ENCODE assay signal across 29 cellular contexts in genomic region chr11:124870430-124870829, GRCh38. TPM values are rescaled to one million over a fixed set of nuclear protein-coding genes. Genes with fewer than 3 reads are reported as not detected.
"Had no signal": no experiment of that assay in that cellular context is flagged by ENCODE, and none has a peak within 500 bp of the region (broad histone marks: within the 10 kb centered on the region; RNA-seq: fewer than 3 reads in every experiment).

No MANE protein-coding gene starts in this region.

- H3K4me1 Mint-ChIP-seq: mesothelial cell of epicardium had no signal

- H3K36me3 Mint-ChIP-seq: memory B cell, mesothelial cell of epicardium, neural progenitor cell had no signal

- H3K4me3 ChIP-seq: gastrocnemius medialis, lung, neural progenitor cell, prostate gland, skin epidermis, spleen, transverse colon, vagina had no signal

- H3K36me3 ChIP-seq: gastrocnemius medialis, neural progenitor cell, prostate gland, spleen, transverse colon, vagina had no signal

- H3K9me3 Mint-ChIP-seq: effector memory CD8-positive, alpha-beta T cell; memory B cell; mesothelial cell of epicardium; nephron; neural progenitor cell; stimulated activated naive CD8-positive, alpha-beta T cell treated with anti-CD3 and anti-CD28 coated beads, Interleukin-15, Interleukin-2, amounts not matched to agents 100 ng/mL and 50 ng/mL, for 24 hours had no signal

- H3K9ac ChIP-seq: neural progenitor cell had no signal

- H3K4me3 Mint-ChIP-seq: memory B cell; mesothelial cell of epicardium; nephron; neural progenitor cell; stimulated activated naive B cell treated with anti-CD40 and anti-IgM and Interleukin-4, amounts not matched to agents 10 μg/mL and 1 μg/mL and 100 μg/mL, for 72 hours; stimulated activated naive CD8-positive, alpha-beta T cell treated with anti-CD3 and anti-CD28 coated beads, Interleukin-15, Interleukin-2, amounts not matched to agents 100 ng/mL and 50 ng/mL, for 24 hours had no signal

- DNase-seq: cortex of kidney; effector memory CD8-positive, alpha-beta T cell; foreskin fibroblast; gastrocnemius medialis; naive thymus-derived CD4-positive, alpha-beta T cell; nucleus accumbens; right cardiac atrium; stimulated activated CD4-positive, alpha-beta T cell treated with anti-CD3 and anti-CD28 coated beads, Interleukin-2, amount 100 ng/mL, for 48 hours; stimulated activated naive B cell treated with anti-CD40 and anti-IgM and Interleukin-4, amounts not matched to agents 10 μg/mL and 1 μg/mL and 100 μg/mL, for 72 hours; transverse colon had no signal

- H3K27ac ChIP-seq: epithelial cell of prostate, gastrocnemius medialis, neural progenitor cell, prostate gland, skin epidermis, spleen, transverse colon, vagina had no signal

- H3K27ac Mint-ChIP-seq: effector memory CD8-positive, alpha-beta T cell; memory B cell; mesothelial cell of epicardium; nephron; neural progenitor cell; stimulated activated naive CD8-positive, alpha-beta T cell treated with anti-CD3 and anti-CD28 coated beads, Interleukin-15, Interleukin-2, amounts not matched to agents 100 ng/mL and 50 ng/mL, for 24 hours had no signal

- H3K9me3 ChIP-seq: gastrocnemius medialis, prostate gland, spleen, transverse colon, vagina had no signal

RNA-seq across cellular contexts. Expression of gene ROBO4, which starts 27.2 kb away (rescaled TPM):
- total RNA-seq: mesothelial cell of epicardium had no signal

RNA-seq across cellular contexts. Expression of gene HEPN1, which starts 48.6 kb away (rescaled TPM):
- total RNA-seq: esophagus mucosa; gastrocnemius medialis; left lobe of liver; liver; lung; mesothelial cell of epicardium; mucosa of gallbladder; naive thymus-derived CD4-positive, alpha-beta T cell; osteocyte; prostate gland; renal cortical epithelial cell; right cardiac atrium; transverse colon; ureter; vagina had no signal
- polyA plus RNA-seq: keratinocyte; lung; naive thymus-derived CD4-positive, alpha-beta T cell; right cardiac atrium; spleen had no signal
